Comparison of ENCODE assay signal across 1 cellular context in genomic region chr19:45876411-45877197, GRCh38.
TF ChIP-seq lines count a peak whose summit lies in the region.

No MANE protein-coding gene starts in this region.

TF ChIP-seq in WTC11, 78 proteins besides CTCF, POLR2A, EP300 and RAD21 (continued from another document):
- TF ChIP-seq ZNF219 (CRISPR knock-in tag; IDR thresholded peaks at IDR 0.05; ENCODE audit: borderline replicate concordance) (no peak), FOXP1 (CRISPR knock-in tag; IDR thresholded peaks at IDR 0.05; ENCODE audit: borderline replicate concordance) (no peak), AFF4 (CRISPR knock-in tag; IDR thresholded peaks at IDR 0.05; ENCODE audit: borderline replicate concordance) (no peak), MYBL2 (CRISPR knock-in tag; IDR thresholded peaks at IDR 0.05) (no peak), PREB (CRISPR knock-in tag; IDR thresholded peaks at IDR 0.05; ENCODE audit: borderline replicate concordance) (no peak), IRF1 (CRISPR knock-in tag; IDR thresholded peaks at IDR 0.05) (no peak), NFATC4 (CRISPR knock-in tag; IDR thresholded peaks at IDR 0.05) (no peak), ZSCAN18 (CRISPR knock-in tag; IDR thresholded peaks at IDR 0.05) (no peak), ZNF232 (CRISPR knock-in tag; IDR thresholded peaks at IDR 0.05) (no peak), ZNF423 (CRISPR knock-in tag; IDR thresholded peaks at IDR 0.05) (peak; percentile 53), PRRX2 (CRISPR knock-in tag; IDR thresholded peaks at IDR 0.05) (no peak), GABPB1 (CRISPR knock-in tag; IDR thresholded peaks at IDR 0.05) (0 out of 2 replicates have a peak, but pooled peaks have one; percentile 6), FOXJ3 (CRISPR knock-in tag; IDR thresholded peaks at IDR 0.05; ENCODE audit: borderline replicate concordance) (no peak)
